In the genomic region with DNA sequence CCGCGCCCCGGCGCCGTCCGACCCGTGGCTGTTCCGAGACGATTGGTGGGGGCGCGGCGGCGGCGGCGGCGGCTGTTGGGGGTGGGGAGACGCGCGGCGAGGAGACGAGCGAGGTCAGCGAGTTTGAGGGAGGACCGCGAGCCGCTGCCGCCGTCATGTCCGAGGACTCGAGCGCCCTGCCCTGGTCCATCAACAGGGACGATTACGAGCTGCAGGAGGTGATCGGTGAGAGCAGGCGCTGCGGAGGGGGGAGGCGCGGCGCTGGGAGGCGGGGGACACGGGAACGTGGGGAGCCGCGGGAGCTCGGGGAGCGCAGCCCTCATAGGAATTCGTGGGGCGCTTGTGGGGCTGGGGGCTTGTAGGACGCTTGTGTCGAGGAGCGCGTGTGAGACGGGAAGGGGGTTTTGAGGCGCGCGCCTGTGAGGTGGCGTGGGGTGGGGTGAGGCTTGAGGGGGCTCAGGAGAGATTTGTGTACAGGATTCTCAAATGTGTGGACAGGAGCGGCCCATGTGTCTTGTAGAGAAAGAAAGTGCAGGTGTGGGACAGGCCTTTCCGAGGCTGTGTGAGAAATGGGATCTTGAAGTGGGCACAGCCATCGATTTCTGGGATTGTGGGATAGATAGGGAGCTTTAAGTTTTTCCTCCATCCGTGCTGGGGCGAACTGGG, we compare ENCODE assay signal across 8 cellular contexts. TPM values are rescaled to one million over a fixed set of nuclear protein-coding genes. Genes with fewer than 3 reads are reported as not detected.
DNase-seq lines count a peak whose midpoint lies in the region; ATAC-seq and TF ChIP-seq lines count a peak whose summit lies in the region.

No MANE protein-coding gene starts in this region.

- intact Hi-C loops in breast epithelium (cut with DNase I; ENCODE audit: low total_unique reads): no loop called here

- H3K9me3 ChIP-seq in breast epithelium (no peaks in the 10 kb centered on the region), stomach smooth muscle (ENCODE audit: control insufficient read depth in 2 of 2, low read length in 2 of 2) (no peaks in the 10 kb centered on the region)

- no peak for TF ChIP-seq POLR2A in breast epithelium (IDR thresholded peaks at IDR 0.05)

- DNase-seq in activated CD4-positive, alpha-beta T cell treated with anti-CD3 and anti-CD28 coated beads, Interleukin-2, amount 50 U/mL, for 1 hour: peak; percentile 36
- DNase-seq in activated CD4-positive, alpha-beta T cell treated with anti-CD3 and anti-CD28 coated beads for 48 hours: no peak
- DNase-seq in NCI-H146 treated with DMSO at 0.1 percent for 48 hours (lab: John Stamatoyannopoulos, UW; ENCODE audit: unreplicated experiment) (peak; percentile 38), breast epithelium (ENCODE audit: low spot score in 2 of 2) (peak; percentile 51 to 67), left lobe of liver (ENCODE audit: low spot score) (no peak), NCI-H1694 treated with DMSO at 0.1 percent for 48 hours (lab: John Stamatoyannopoulos, UW) (no peak)

- H3K9ac ChIP-seq in stomach smooth muscle (ENCODE audit: low read length in 2 of 2): peak overlapping the region; percentile 87 to 96

- H3K27me3 ChIP-seq in breast epithelium (no peaks in the 10 kb centered on the region), stomach smooth muscle (ENCODE audit: control insufficient read depth in 1 of 2, insufficient read depth in 2 of 2, low read length in 2 of 2) (no peaks in the 10 kb centered on the region)

- TF ChIP-seq CTCF in breast epithelium (IDR thresholded peaks at IDR 0.05): no peak

- H3K4me1 ChIP-seq in breast epithelium (peaks cover 0 to 4% of the 10 kb centered on the region in 2 donors), stomach smooth muscle (ENCODE audit: control insufficient read depth, insufficient read depth, low read length) (peaks cover 14% of the 10 kb centered on the region)

- ATAC-seq in left lobe of liver: peak; percentile 48
- ATAC-seq in HG02870 (IDR thresholded peaks at IDR 0.05; ENCODE audit: unreplicated experiment): no peak

- H3K4me3 ChIP-seq in breast epithelium (peak overlapping the region; percentile 73 to 98 (median 93)), stomach smooth muscle (ENCODE audit: low read length in 2 of 2) (peak overlapping the region; percentile 69 to 90)

- peak overlapping the region; percentile 97 to 99 for H3K27ac ChIP-seq in breast epithelium
- peak overlapping the region; percentile 95 for H3K27ac ChIP-seq in stomach smooth muscle (ENCODE audit: low read length)

- H3K36me3 ChIP-seq in breast epithelium (no peaks in the 10 kb centered on the region), stomach smooth muscle (ENCODE audit: control insufficient read depth in 2 of 2, insufficient read depth in 2 of 2, low read length in 2 of 2) (no peaks in the 10 kb centered on the region)

RNA-seq across cellular contexts. Expression of gene OXSR1, which starts 0.5 kb away (rescaled TPM):
- 10 to 100 TPM; 29.0 to 41.6 (median 33.1) TPM for total RNA-seq in breast epithelium
- 12.1 TPM for total RNA-seq in left lobe of liver

RNA-seq across cellular contexts. Expression of gene MYD88, which starts 27.4 kb away (rescaled TPM):
- 10 to 100 TPM; 33.4 to 36.0 (median 35.3) TPM for total RNA-seq in breast epithelium
- total RNA-seq in left lobe of liver: 37.5 TPM

RNA-seq across cellular contexts. Expression of gene ACAA1, which starts 28.9 kb away (rescaled TPM):
- total RNA-seq in breast epithelium (10 to 100 TPM; 69.2 to 87.5 (median 83.9) TPM), left lobe of liver (479 TPM)

Comparison
In these comparisons a context has a peak if more than half of its experiments do, and no peak if none do; other contexts are left out.
1. DNase-seq: peak in activated CD4-positive, alpha-beta T cell treated with anti-CD3 and anti-CD28 coated beads, Interleukin-2, amount 50 U/mL, for 1 hour (single experiment), NCI-H146 treated with DMSO at 0.1 percent for 48 hours (single experiment) and breast epithelium (2 of 2); none in activated CD4-positive, alpha-beta T cell treated with anti-CD3 and anti-CD28 coated beads for 48 hours (single experiment), left lobe of liver (single experiment) and NCI-H1694 treated with DMSO at 0.1 percent for 48 hours (single experiment).